In genomic region chr2:157897106-157897971, GRCh38 we compare ENCODE assay signal across 10 cellular contexts. TPM values are rescaled to one million over a fixed set of nuclear protein-coding genes. Genes with fewer than 3 reads are reported as not detected.
A peak's percentile ranks its signal among the peaks of the same experiment; 100 is the strongest.
DNase-seq lines count a peak whose midpoint lies in the region; ATAC-seq lines count a peak whose summit lies in the region.
"Had no signal": no experiment of that assay in that cellular context is flagged by ENCODE, and none has a peak within 500 bp of the region (broad histone marks: within the 10 kb centered on the region; RNA-seq: fewer than 3 reads in every experiment).

No MANE protein-coding gene starts in this region.

- POLR2A ChIA-PET in CD8-positive, alpha-beta memory T cell (lab: Charles Lee): interaction anchor here (0.6 to 4.7 kb wide), 5 partner anchors 21 to 570 kb away, joined by 3 to 33 read pairs (median 4); partner anchors contain the start of genes ACVR1, CCDC148 and PKP4
- POLR2A ChIA-PET in activated naive CD8-positive, alpha-beta T cell treated with anti-CD3 and anti-CD28 coated beads, Interleukin-2, amount 10 ng/mL, durations not matched to agents 7 days and 5 days (lab: Charles Lee): interaction anchor here (0.7 to 5.7 kb wide), 11 partner anchors 21 to 458 kb away, joined by 3 to 89 read pairs (median 5); partner anchors contain the start of genes ACVR1 and CYTIP

- no peaks in the 10 kb centered on the region for H3K27me3 ChIP-seq in CD8-positive, alpha-beta memory T cell (ENCODE audit: insufficient read depth, low read length, poor library complexity, severe bottlenecking)
- H3K27me3 ChIP-seq in aorta (ENCODE audit: control insufficient read depth in 1 of 2, insufficient read depth in 2 of 2, low read length in 1 of 2) (no peaks in the 10 kb centered on the region), right cardiac atrium (ENCODE audit: control insufficient read depth, insufficient read depth) (no peaks in the 10 kb centered on the region)

- CTCF ChIA-PET in CD8-positive, alpha-beta memory T cell (lab: Charles Lee): interaction anchor here (1.0 to 8.6 kb wide), 5 partner anchors 21 to 458 kb away, joined by 3 to 58 read pairs (median 4); partner anchors contain the start of genes ACVR1 and ACVR1C

- H3K4me1 ChIP-seq in CD8-positive, alpha-beta memory T cell (ENCODE audit: insufficient read depth, low read length): peaks cover 69% of the 10 kb centered on the region
- H3K4me1 ChIP-seq in aorta (ENCODE audit: control insufficient read depth in 1 of 2, insufficient read depth in 2 of 2, low read length in 2 of 2) (no peaks in the 10 kb centered on the region), right cardiac atrium (ENCODE audit: control insufficient read depth, insufficient read depth, low read length) (no peaks in the 10 kb centered on the region)

- peak overlapping the region; percentile 49 to 91 (median 86) for H3K4me3 Mint-ChIP-seq in CD8-positive, alpha-beta memory T cell
- H3K4me3 Mint-ChIP-seq in activated naive CD8-positive, alpha-beta T cell treated with anti-CD3 and anti-CD28 coated beads, Interleukin-2, amount 10 ng/mL, durations not matched to agents 7 days and 5 days: peak overlapping the region; percentile 97

- WGBS in aorta, 2 donors: 91 to 92% methylated on average over 4 of the region's 4 CpGs
- WGBS in right cardiac atrium: 90% methylated on average over 4 of the region's 4 CpGs

- H3K36me3 ChIP-seq in CD8-positive, alpha-beta memory T cell (ENCODE audit: insufficient read depth, low read length): no peaks in the 10 kb centered on the region
- peaks cover 0 to 2% of the 10 kb centered on the region in 2 donors for H3K36me3 ChIP-seq in aorta (ENCODE audit: control insufficient read depth in 1 of 2, insufficient read depth in 2 of 2, low read length in 1 of 2)

- peaks cover 63 to 91% (median 89%) of the 10 kb centered on the region in 3 donors for H3K4me1 Mint-ChIP-seq in CD8-positive, alpha-beta memory T cell
- peaks cover 60% of the 10 kb centered on the region for H3K4me1 Mint-ChIP-seq in activated naive CD8-positive, alpha-beta T cell treated with anti-CD3 and anti-CD28 coated beads, Interleukin-2, amount 10 ng/mL, durations not matched to agents 7 days and 5 days

- DNase-seq in CD8-positive, alpha-beta memory T cell: peak in 3 of 5 donors; percentile 55 to 64 (median 61)
- DNase-seq in MV-4-11 (lab: John Stamatoyannopoulos, UW) (peak; percentile 75), aorta (no peak), NCI-H1417 treated with DMSO at 0.1 percent for 48 hours (lab: John Stamatoyannopoulos, UW) (no peak), right cardiac atrium (no peak), SHP77 (lab: John Stamatoyannopoulos, UW) (no peak)
- peak; percentile 62 for DNase-seq in activated naive CD8-positive, alpha-beta T cell treated with anti-CD3 and anti-CD28 coated beads, Interleukin-2, amount 10 ng/mL, durations not matched to agents 7 days and 5 days
- DNase-seq: DMS 273 treated with DMSO at 0.1 percent for 48 hours, IMR-90 had no signal

- no peaks in the 10 kb centered on the region for H3K9me3 Mint-ChIP-seq in CD8-positive, alpha-beta memory T cell
- H3K9me3 Mint-ChIP-seq in activated naive CD8-positive, alpha-beta T cell treated with anti-CD3 and anti-CD28 coated beads, Interleukin-2, amount 10 ng/mL, durations not matched to agents 7 days and 5 days: peaks cover 1% of the 10 kb centered on the region

- H3K9me3 ChIP-seq in CD8-positive, alpha-beta memory T cell (ENCODE audit: low read length): no peaks in the 10 kb centered on the region
- H3K9me3 ChIP-seq in aorta (ENCODE audit: control insufficient read depth, low read length): no peaks in the 10 kb centered on the region
- no peaks in the 10 kb centered on the region for H3K9me3 ChIP-seq in right cardiac atrium (ENCODE audit: control insufficient read depth, low read length)

- peak overlapping the region; percentile 45 for H3K27ac ChIP-seq in CD8-positive, alpha-beta memory T cell (ENCODE audit: low read depth, low read length)
- H3K27ac ChIP-seq in aorta (ENCODE audit: low read depth in 1 of 2, low read length in 2 of 2): no peak overlapping the region
- H3K27ac ChIP-seq in right cardiac atrium (ENCODE audit: low read length): no peak overlapping the region

- H3K27me3 Mint-ChIP-seq in CD8-positive, alpha-beta memory T cell: no peaks in the 10 kb centered on the region
- H3K27me3 Mint-ChIP-seq in activated naive CD8-positive, alpha-beta T cell treated with anti-CD3 and anti-CD28 coated beads, Interleukin-2, amount 10 ng/mL, durations not matched to agents 7 days and 5 days: no peaks in the 10 kb centered on the region

- peaks cover 0 to 2% (median 0%) of the 10 kb centered on the region in 3 donors for H3K36me3 Mint-ChIP-seq in CD8-positive, alpha-beta memory T cell
- peaks cover 7% of the 10 kb centered on the region for H3K36me3 Mint-ChIP-seq in activated naive CD8-positive, alpha-beta T cell treated with anti-CD3 and anti-CD28 coated beads, Interleukin-2, amount 10 ng/mL, durations not matched to agents 7 days and 5 days

- peak; percentile 42 for ATAC-seq in GM21619 (IDR thresholded peaks at IDR 0.05; ENCODE audit: unreplicated experiment)
- ATAC-seq in activated naive CD8-positive, alpha-beta T cell treated with anti-CD3 and anti-CD28 coated beads, Interleukin-2, amount 10 ng/mL, durations not matched to agents 7 days and 5 days (ENCODE audit: low read depth): peak; percentile 53
- ATAC-seq in aorta (ENCODE audit: low FRiP score): no peak
- ATAC-seq in right cardiac atrium: no peak

- peak overlapping the region; percentile 79 to 100 (median 99) for H3K27ac Mint-ChIP-seq in CD8-positive, alpha-beta memory T cell
- peak overlapping the region; percentile 100 for H3K27ac Mint-ChIP-seq in activated naive CD8-positive, alpha-beta T cell treated with anti-CD3 and anti-CD28 coated beads, Interleukin-2, amount 10 ng/mL, durations not matched to agents 7 days and 5 days

- H3K4me3 ChIP-seq in CD8-positive, alpha-beta memory T cell (ENCODE audit: low read length): peak overlapping the region; percentile 33
- H3K4me3 ChIP-seq in aorta (ENCODE audit: low read length in 2 of 2) (no peak overlapping the region), right cardiac atrium (ENCODE audit: low read length) (no peak overlapping the region)

- intact Hi-C loops in aorta (cut with DNase I): no loop called here
- intact Hi-C loops in right cardiac atrium (cut with DNase I): no loop called here

RNA-seq across cellular contexts. Expression of gene ACVR1, which starts 21.2 kb away (rescaled TPM):
- 10 to 100 TPM; 14.8 to 18.3 TPM for total RNA-seq in CD8-positive, alpha-beta memory T cell
- polyA plus RNA-seq in CD8-positive, alpha-beta memory T cell: 9.5 TPM
- 10 to 100 TPM; 13.4 to 16.1 TPM for total RNA-seq in activated naive CD8-positive, alpha-beta T cell treated with anti-CD3 and anti-CD28 coated beads, Interleukin-2, amount 10 ng/mL, durations not matched to agents 7 days and 5 days
- 10 to 100 TPM; 47.8 to 53.4 TPM for total RNA-seq in aorta
- polyA plus RNA-seq in aorta: 10 to 100 TPM in 1 of 2 donors, 1 to 10 TPM in 1; 9.5 to 19.9 TPM
- 10 to 100 TPM; 41.9 to 59.3 (median 50.5) TPM for total RNA-seq in right cardiac atrium
- 20.6 TPM for polyA plus RNA-seq in right cardiac atrium

Comparison
In these comparisons a context has a peak if more than half of its experiments do, and no peak if none do; other contexts are left out.
1. DNase-seq: peak in CD8-positive, alpha-beta memory T cell (3 of 5), MV-4-11 (single experiment) and activated naive CD8-positive, alpha-beta T cell treated with anti-CD3 and anti-CD28 coated beads, Interleukin-2, amount 10 ng/mL, durations not matched to agents 7 days and 5 days (single experiment); none in aorta (0 of 2), NCI-H1417 treated with DMSO at 0.1 percent for 48 hours (single experiment), right cardiac atrium (0 of 3) and SHP77 (0 of 2).
2. ATAC-seq: peak in GM21619 (single experiment) and activated naive CD8-positive, alpha-beta T cell treated with anti-CD3 and anti-CD28 coated beads, Interleukin-2, amount 10 ng/mL, durations not matched to agents 7 days and 5 days (single experiment); none in aorta (single experiment) and right cardiac atrium (0 of 2).